Comparison of ENCODE assay signal across 8 cellular contexts in the genomic region with DNA sequence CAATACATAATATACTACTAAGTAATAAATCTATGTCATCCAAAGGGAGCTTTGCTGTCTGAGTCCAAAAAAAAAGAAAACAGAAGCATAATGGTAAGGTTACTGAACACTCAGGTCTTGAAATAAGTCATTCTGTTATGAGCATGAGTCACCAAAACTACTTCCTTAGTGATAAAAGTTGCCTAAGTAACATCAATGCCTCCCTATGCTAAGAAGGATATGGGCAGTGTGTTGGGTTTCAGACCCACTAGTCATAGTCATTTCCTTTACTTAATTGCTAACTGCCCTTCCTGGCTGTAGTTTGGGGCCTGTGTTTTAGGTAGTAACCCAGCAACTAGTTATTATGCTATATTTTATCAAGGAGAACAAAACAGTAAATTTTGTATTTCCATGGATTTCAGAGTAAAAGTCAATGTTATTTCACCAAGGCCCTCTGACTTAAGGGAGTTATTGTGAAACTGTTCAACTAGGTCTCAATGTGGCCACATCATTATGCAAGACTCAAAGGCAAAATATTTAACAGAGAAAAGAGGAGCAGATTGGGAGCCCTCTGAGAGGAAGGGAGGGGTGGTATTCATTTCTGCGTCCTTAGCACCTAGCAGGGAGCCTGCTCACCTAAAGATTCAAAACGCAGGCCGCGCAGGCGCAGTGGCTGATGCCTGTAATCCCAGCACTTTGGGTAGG. TPM values are rescaled to one million over a fixed set of nuclear protein-coding genes. Genes with fewer than 3 reads are reported as not detected.
A peak's percentile ranks its signal among the peaks of the same experiment; 100 is the strongest.
DNase-seq lines count a peak whose midpoint lies in the region; ATAC-seq and TF ChIP-seq lines count a peak whose summit lies in the region.

No MANE protein-coding gene starts in this region.

- no peaks in the 10 kb centered on the region for H3K36me3 ChIP-seq in SJCRH30

- ATAC-seq in GM18873 (IDR thresholded peaks at IDR 0.05; ENCODE audit: low FRiP score, unreplicated experiment), result peak; percentile 100
- peak; percentile 100 for ATAC-seq in HG03060 (IDR thresholded peaks at IDR 0.05; ENCODE audit: low read depth, unreplicated experiment)
- peak; percentile 94 for ATAC-seq in effector memory CD8-positive, alpha-beta T cell (replicated peaks)
- ATAC-seq in natural killer cell treated with Interleukin-12 subunit alpha and Interleukin-12 subunit beta and Interleukin-15 and Interleukin-18, amount 100 ng/mL, for 72 hours, result peak; percentile 98 to 99

- H3K27ac ChIP-seq in AG04450 (ENCODE audit: low read depth, low read length) (peak overlapping the region; percentile 94), SJCRH30 (peak overlapping the region; percentile 25; the same call in 1 of the 2 replicates)

- peaks cover 9 to 12% of the 10 kb centered on the region in 2 donors for H3K4me1 Mint-ChIP-seq in effector memory CD8-positive, alpha-beta T cell (ENCODE audit: low read depth in 2 of 2)
- peaks cover 38 to 44% of the 10 kb centered on the region in 2 donors for H3K4me1 Mint-ChIP-seq in natural killer cell treated with Interleukin-12 subunit alpha and Interleukin-12 subunit beta and Interleukin-15 and Interleukin-18, amount 100 ng/mL, for 72 hours (ENCODE audit: low read depth in 2 of 2)

- no peak for TF ChIP-seq CTCF in AG04450 (IDR thresholded peaks at IDR 0.05; ENCODE audit: low read depth, low read length)

- H3K4me3 Mint-ChIP-seq in effector memory CD8-positive, alpha-beta T cell, result no peak overlapping the region
- H3K4me3 Mint-ChIP-seq in natural killer cell treated with Interleukin-12 subunit alpha and Interleukin-12 subunit beta and Interleukin-15 and Interleukin-18, amount 100 ng/mL, for 72 hours, result peak overlapping the region; percentile 83

- peaks cover 39% of the 10 kb centered on the region for H3K4me1 ChIP-seq in SJCRH30

- no peaks in the 10 kb centered on the region for H3K27me3 ChIP-seq in AG04450 (ENCODE audit: control insufficient read depth, insufficient read depth, low read length)
- no peaks in the 10 kb centered on the region for H3K27me3 ChIP-seq in SJCRH30

- H3K9me3 ChIP-seq in AG04450 (ENCODE audit: control insufficient read depth, insufficient read depth, low read length) (no peaks in the 10 kb centered on the region), SJCRH30 (replicated peaks) (0 out of 2 replicates have a peak, but pooled peaks cover 3% of the 10 kb centered on the region)

- H3K4me3 ChIP-seq in AG04450 (ENCODE audit: low read depth, low read length), result no peak overlapping the region
- no peak overlapping the region for H3K4me3 ChIP-seq in SJCRH30

- H3K9me3 Mint-ChIP-seq in effector memory CD8-positive, alpha-beta T cell, result no peaks in the 10 kb centered on the region
- no peaks in the 10 kb centered on the region for H3K9me3 Mint-ChIP-seq in natural killer cell treated with Interleukin-12 subunit alpha and Interleukin-12 subunit beta and Interleukin-15 and Interleukin-18, amount 100 ng/mL, for 72 hours

- CTCF ChIA-PET in AG04450 (lab: Charles Lee), result interaction anchor here (1.0 to 1.9 kb wide), 2 partner anchors 11 to 14 kb away, joined by 3 to 9 read pairs; a partner anchor contains a TSS

- POLR2A ChIA-PET in AG04450 (lab: Yijun Ruan, JAX), result interaction anchor here (1.0 to 2.4 kb wide), 5 partner anchors 10 to 249 kb away, joined by 3 to 39 read pairs (median 5); a partner anchor contains a TSS

- H3K27ac Mint-ChIP-seq in effector memory CD8-positive, alpha-beta T cell, result peak overlapping the region; percentile 96 to 99
- H3K27ac Mint-ChIP-seq in natural killer cell treated with Interleukin-12 subunit alpha and Interleukin-12 subunit beta and Interleukin-15 and Interleukin-18, amount 100 ng/mL, for 72 hours, result peak overlapping the region; percentile 98 to 100

- DNase-seq in AG04450 (ENCODE audit: low read depth, low spot score) (no peak), SJCRH30 (no peak), nucleus accumbens (lab: John Stamatoyannopoulos, UW) (no peak), NCI-H2196 treated with DMSO at 0.1 percent for 48 hours (lab: John Stamatoyannopoulos, UW; ENCODE audit: unreplicated experiment) (no peak)
- peak in 1 of 3 experiments; percentile 35 for DNase-seq in effector memory CD8-positive, alpha-beta T cell
- no peak for DNase-seq in natural killer cell treated with Interleukin-12 subunit alpha and Interleukin-12 subunit beta and Interleukin-15 and Interleukin-18, amount 100 ng/mL, for 72 hours (ENCODE audit: low spot score)

- no peaks in the 10 kb centered on the region for H3K27me3 Mint-ChIP-seq in effector memory CD8-positive, alpha-beta T cell
- no peaks in the 10 kb centered on the region for H3K27me3 Mint-ChIP-seq in natural killer cell treated with Interleukin-12 subunit alpha and Interleukin-12 subunit beta and Interleukin-15 and Interleukin-18, amount 100 ng/mL, for 72 hours

- H3K36me3 Mint-ChIP-seq in effector memory CD8-positive, alpha-beta T cell (ENCODE audit: insufficient read depth), result peaks cover 28% of the 10 kb centered on the region
- no peaks in the 10 kb centered on the region for H3K36me3 Mint-ChIP-seq in natural killer cell treated with Interleukin-12 subunit alpha and Interleukin-12 subunit beta and Interleukin-15 and Interleukin-18, amount 100 ng/mL, for 72 hours

RNA-seq across cellular contexts. Expression of a gene that starts 11.7 kb away (rescaled TPM):
- 4,126 and 4,378 TPM in 2 replicates for polyA plus RNA-seq in AG04450 (2011; rRNA removed)
- 4,154 and 5,002 TPM in 2 replicates for polyA minus RNA-seq in AG04450 (2011; rRNA and poly(A)+ RNA removed)
- 1,733 and 1,784 TPM in 2 replicates for total RNA-seq in SJCRH30 (2014; rRNA removed; shearing (Covaris generic))
- total RNA-seq in natural killer cell treated with Interleukin-12 subunit alpha and Interleukin-12 subunit beta and Interleukin-15 and Interleukin-18, amount 100 ng/mL, for 72 hours, result 100 to 1,000 TPM; 587 to 647 TPM

RNA-seq across cellular contexts. Expression of a gene that starts 14.9 kb away (rescaled TPM):
- 5.2 and 7.1 TPM in 2 replicates for polyA plus RNA-seq in AG04450 (2011; rRNA removed)
- polyA minus RNA-seq in AG04450 (2011; rRNA and poly(A)+ RNA removed), result 4.3 and 5.5 TPM in 2 replicates
- total RNA-seq in SJCRH30 (2014; rRNA removed; shearing (Covaris generic)), result 10.8 and 11.9 TPM in 2 replicates
- 10 to 100 TPM in 1 of 2 donors, 1 to 10 TPM in 1; 8.1 to 15.2 TPM for total RNA-seq in natural killer cell treated with Interleukin-12 subunit alpha and Interleukin-12 subunit beta and Interleukin-15 and Interleukin-18, amount 100 ng/mL, for 72 hours
